ENCODE assay signal across 8 cellular contexts in genomic region chr10:102394801-102395676, GRCh38. TPM values are rescaled to one million over a fixed set of nuclear protein-coding genes. Genes with fewer than 3 reads are reported as not detected.
A peak's percentile ranks its signal among the peaks of the same experiment; 100 is the strongest.
DNase-seq lines count a peak whose midpoint lies in the region; ATAC-seq and TF ChIP-seq lines count a peak whose summit lies in the region.

No MANE protein-coding gene starts in this region.

- H3K27me3 ChIP-seq in Karpas-422 (ENCODE audit: low read length) (no peaks in the 10 kb centered on the region), heart right ventricle (no peaks in the 10 kb centered on the region), tibial nerve (no peaks in the 10 kb centered on the region)

- peak overlapping the region; percentile 86 to 96 (median 89) for H3K4me3 Mint-ChIP-seq in T-cell

- H3K79me2 ChIP-seq in Karpas-422 (ENCODE audit: low read length): no peaks in the 10 kb centered on the region

- no peaks in the 10 kb centered on the region for H3K27me3 Mint-ChIP-seq in T-cell

- intact Hi-C loops in heart right ventricle (cut with DNase I): loop anchor here (2.0 to 10.0 kb wide), 11 partner anchors 28 to 228 kb away; partner anchors contain the start of genes ELOVL3 (in 4 of the 10) and C10orf95 (in 1 of the 10)
- intact Hi-C loops in posterior cingulate gyrus (cut with DNase I): loop anchor here (1.0 to 5.0 kb wide), 5 partner anchors 27 to 228 kb away; partner anchors contain the start of gene ELOVL3

- peak overlapping the region; percentile 71 for H2AFZ ChIP-seq in Karpas-422 (ENCODE audit: low read length)

- H3K36me3 Mint-ChIP-seq in T-cell: peaks cover 16% of the 10 kb centered on the region

- 0 to 1% (median 1%) methylated on average over 48 to 55 of the region's 55 CpGs for WGBS in adipose tissue, 3 donors
- 1 to 2% methylated on average over 48 to 55 of the region's 55 CpGs for WGBS in heart right ventricle, 2 donors
- 0 to 1% methylated on average over 38 to 55 of the region's 55 CpGs for WGBS in tibial nerve, 2 donors

- CTCF ChIA-PET in T-cell (lab: Charles Lee): interaction anchor here in 1 of 2 donors (0.6 to 1.2 kb wide), 5 partner anchors 33 to 1935 kb away, joined by 3 to 9 read pairs (median 4); partner anchors contain the start of genes ACTR1A and SUFU

- ATAC-seq in GM21423 (IDR thresholded peaks at IDR 0.05; ENCODE audit: unreplicated experiment) (peak; percentile 30), T-cell (replicated peaks in 1 of 4) (peak; percentile 33 to 42 (median 41)), heart right ventricle (peak; percentile 65 to 87 (median 78))

- H3K9me3 ChIP-seq in Karpas-422 (ENCODE audit: low read length) (no peaks in the 10 kb centered on the region), heart right ventricle (no peaks in the 10 kb centered on the region), tibial nerve (no peaks in the 10 kb centered on the region)

- TF ChIP-seq CTCF in heart right ventricle (IDR thresholded peaks at IDR 0.05): no peak
- TF ChIP-seq CTCF in tibial nerve (IDR thresholded peaks at IDR 0.05): peak in 2 of 5 experiments; percentile 22 to 25

- H3K4me2 ChIP-seq in Karpas-422 (ENCODE audit: low read depth, low read length, poor library complexity, severe bottlenecking): peak overlapping the region; percentile 75

- no peaks in the 10 kb centered on the region for H3K9me3 Mint-ChIP-seq in T-cell

- no peaks in the 10 kb centered on the region for H3K9me2 ChIP-seq in Karpas-422 (replicated peaks; ENCODE audit: insufficient read depth, low read length)

- H3K4me1 ChIP-seq in Karpas-422 (ENCODE audit: low read length): peaks cover 27% of the 10 kb centered on the region
- peaks cover 7 to 56% (median 32%) of the 10 kb centered on the region in 9 donors for H3K4me1 ChIP-seq in heart right ventricle
- H3K4me1 ChIP-seq in tibial nerve: peaks cover 0 to 56% (median 31%) of the 10 kb centered on the region in 4 donors

- H4K20me1 ChIP-seq in Karpas-422 (ENCODE audit: insufficient read depth, low read depth, low read length): no peaks in the 10 kb centered on the region

- peak; percentile 69 to 89 for TF ChIP-seq EP300 in tibial nerve (IDR thresholded peaks at IDR 0.05)

- H3K4me1 Mint-ChIP-seq in T-cell: peaks cover 43 to 47% (median 46%) of the 10 kb centered on the region in 3 donors

- H3K4me3 ChIP-seq in Karpas-422 (ENCODE audit: low read length) (peak overlapping the region; percentile 70), heart right ventricle (peak overlapping the region; percentile 48 to 90 (median 69)), tibial nerve (peak overlapping the region; percentile 54 to 80 (median 77))

- TF ChIP-seq POLR2A in tibial nerve (IDR thresholded peaks at IDR 0.05): peak; percentile 21 to 77

- DNase-seq in COLO829 (ENCODE audit: low spot score) (peak; percentile 80), Karpas-422 (peak; percentile 83), T-cell (peak; percentile 83 to 95 (median 90)), heart right ventricle (peak; percentile 87 to 90), posterior cingulate gyrus (peak; percentile 65 to 97 (median 78)), tibial nerve (ENCODE audit: low spot score in 2 of 2) (peak; percentile 84 to 89)

- H3K9ac ChIP-seq in Karpas-422 (ENCODE audit: low read length): peak overlapping the region; percentile 68

- POLR2A ChIA-PET in T-cell (lab: Charles Lee): interaction anchor here (0.5 to 1.3 kb wide), 15 partner anchors 9 to 238 kb away, joined by 3 to 8 read pairs (median 4); partner anchors contain the start of genes ACTR1A (in 1 of the 2) and CUEDC2 (in 1 of the 2)

- H3K27ac ChIP-seq in Karpas-422 (ENCODE audit: low read length) (no peak overlapping the region), adipose tissue (ENCODE audit: low read depth, low read length) (peak overlapping the region; percentile 96), heart right ventricle (peak overlapping the region; percentile 91 to 98 (median 96)), tibial nerve (peak overlapping the region; percentile 86 to 98 (median 95))

- H3K27ac Mint-ChIP-seq in T-cell: peak overlapping the region; percentile 89 to 98

- H3K36me3 ChIP-seq in Karpas-422 (ENCODE audit: insufficient read depth, low read length) (no peaks in the 10 kb centered on the region), heart right ventricle (peaks cover 0 to 35% (median 0%) of the 10 kb centered on the region in 9 donors), tibial nerve (peaks cover 0 to 24% (median 0%) of the 10 kb centered on the region in 3 donors)

RNA-seq across cellular contexts. Expression of gene NFKB2, which starts 0.5 kb away (rescaled TPM):
- total RNA-seq in Karpas-422 (2014; rRNA removed; shearing (Covaris generic); ENCODE audit: low replicate concordance): 3.1 and 7.4 TPM in 2 replicates
- total RNA-seq in T-cell: 100 to 1,000 TPM in 4 of 5 donors, 10 to 100 TPM in 1; 94.1 to 229 (median 124) TPM
- polyA plus RNA-seq in adipose tissue: 10 to 100 TPM; 16.1 to 64.8 (median 18.8) TPM
- total RNA-seq in heart right ventricle: 10 to 100 TPM in 9 of 10 donors, 1 to 10 TPM in 1; 9.9 to 40.0 (median 15.7) TPM
- polyA plus RNA-seq in heart right ventricle: 10 to 100 TPM; 19.7 to 19.8 TPM
- total RNA-seq in tibial nerve: 10 to 100 TPM; 19.3 to 49.2 (median 31.8) TPM

RNA-seq across cellular contexts. Expression of gene PSD, which starts 23.5 kb away (rescaled TPM):
- 0.19 and 0.61 TPM in 2 replicates for total RNA-seq in Karpas-422 (2014; rRNA removed; shearing (Covaris generic); ENCODE audit: low replicate concordance)
- 10 to 100 TPM in 2 of 5 donors, 1 to 10 TPM in 3; 8.7 to 11.8 (median 8.8) TPM for total RNA-seq in T-cell
- 1 to 10 TPM in 2 of 3 donors, under 1 TPM in 1; 0.83 to 2.7 (median 1.2) TPM for polyA plus RNA-seq in adipose tissue
- 1 to 10 TPM in 4 of 10 donors, under 1 TPM in 5, not detected in 1; 0.19 to 1.5 (median 0.61) TPM for total RNA-seq in heart right ventricle
- under 1 TPM; 0.37 to 0.42 TPM for polyA plus RNA-seq in heart right ventricle
- total RNA-seq in tibial nerve: 1 to 10 TPM in 1 of 4 donors, under 1 TPM in 3; 0.30 to 1.1 (median 0.70) TPM

RNA-seq across cellular contexts. Expression of gene FBXL15, which starts 25.6 kb away (rescaled TPM):
- total RNA-seq in Karpas-422 (2014; rRNA removed; shearing (Covaris generic); ENCODE audit: low replicate concordance): 2.4 and 3.6 TPM in 2 replicates
- total RNA-seq in T-cell: 10 to 100 TPM; 13.3 to 30.4 (median 23.7) TPM
- 10 to 100 TPM in 2 of 3 donors, 1 to 10 TPM in 1; 8.9 to 19.5 (median 18.3) TPM for polyA plus RNA-seq in adipose tissue
- total RNA-seq in heart right ventricle: 10 to 100 TPM in 5 of 10 donors, 1 to 10 TPM in 5; 6.7 to 10.5 (median 9.9) TPM
- 10 to 100 TPM; 10.4 to 19.2 TPM for polyA plus RNA-seq in heart right ventricle
- 10 to 100 TPM; 25.8 to 51.1 (median 46.2) TPM for total RNA-seq in tibial nerve

RNA-seq across cellular contexts. Expression of gene CUEDC2, which starts 37.3 kb away (rescaled TPM):
- total RNA-seq in Karpas-422 (2014; rRNA removed; shearing (Covaris generic); ENCODE audit: low replicate concordance): 27.1 and 34.1 TPM in 2 replicates
- total RNA-seq in T-cell (10 to 100 TPM; 32.2 to 41.4 (median 37.8) TPM), heart right ventricle (10 to 100 TPM; 65.7 to 84.3 (median 79.1) TPM), tibial nerve (100 to 1,000 TPM in 3 of 4 donors, 10 to 100 TPM in 1; 86.4 to 195 (median 131) TPM)
- polyA plus RNA-seq in adipose tissue (10 to 100 TPM; 37.6 to 61.4 (median 59.0) TPM), heart right ventricle (10 to 100 TPM; 60.0 to 81.7 TPM)

RNA-seq across cellular contexts. Expression of gene C10orf95, which starts 56.3 kb away (rescaled TPM):
- 0.78 TPM in 1 of 2 replicates, not detected in the other for total RNA-seq in Karpas-422 (2014; rRNA removed; shearing (Covaris generic); ENCODE audit: low replicate concordance)
- total RNA-seq in T-cell (under 1 TPM in 4 of 5 donors, not detected in 1; 0.23 to 0.92 (median 0.55) TPM), heart right ventricle (not detected), tibial nerve (1 to 10 TPM in 1 of 4 donors, not detected in 3; 1.4 TPM)
- polyA plus RNA-seq in adipose tissue (under 1 TPM in 2 of 3 donors, not detected in 1; 0.06 to 0.44 TPM), heart right ventricle (not detected)
